16 cellular contexts compared by ENCODE assay signal in genomic region chr16:12639044-12639443, GRCh38.
DNase-seq lines count a peak whose midpoint lies in the region; ATAC-seq and TF ChIP-seq lines count a peak whose summit lies in the region.
"Had no signal": no experiment of that assay in that cellular context is flagged by ENCODE, and none has a peak within 500 bp of the region (broad histone marks: within the 10 kb centered on the region; RNA-seq: fewer than 3 reads in every experiment).

No MANE protein-coding gene starts in this region.

- no peak overlapping the region for H3K4me3 ChIP-seq in breast epithelium
- H3K4me3 ChIP-seq: thoracic aorta had no signal

- peaks cover 0 to under 1% of the 10 kb centered on the region in 2 donors for H3K27me3 ChIP-seq in breast epithelium
- no peaks in the 10 kb centered on the region for H3K27me3 ChIP-seq in foreskin keratinocyte

- no peaks in the 10 kb centered on the region for H3K27me3 Mint-ChIP-seq in MCF 10A (ENCODE audit: insufficient read depth, unreplicated experiment)

- DNase-seq in MCF 10A (ENCODE audit: unreplicated experiment) = peak; percentile 19
- no peak for DNase-seq in breast epithelium (ENCODE audit: low spot score in 2 of 2)
- peak; percentile 12 to 15 for DNase-seq in SW 1271 (lab: John Stamatoyannopoulos, UW)
- DNase-seq in foreskin keratinocyte = peak; percentile 56 to 67
- no peak for DNase-seq in stimulated activated CD4-positive, alpha-beta T cell treated with anti-CD3 and anti-CD28 coated beads, Interleukin-4, amount 100 ng/mL, for 24 hours
- DNase-seq: activated CD4-positive, alpha-beta T cell treated with anti-CD3 and anti-CD28 coated beads, Interleukin-2, amount 10 ng/mL, durations not matched to agents 7 days and 5 days; endodermal cell; NCI-H2227 treated with DMSO at 0.1 percent for 48 hours; T-helper 1 cell had no signal

- H3K36me3 ChIP-seq in breast epithelium = no peaks in the 10 kb centered on the region
- H3K36me3 ChIP-seq: neutrophil, thoracic aorta had no signal

- no peak overlapping the region for H3K27ac Mint-ChIP-seq in MCF 10A (ENCODE audit: low read depth, unreplicated experiment)
- H3K27ac Mint-ChIP-seq: activated CD4-positive, alpha-beta T cell treated with anti-CD3 and anti-CD28 coated beads, Interleukin-2, amount 10 ng/mL, durations not matched to agents 7 days and 5 days; brain; endodermal cell had no signal

- H3K27ac ChIP-seq in breast epithelium (no peak overlapping the region), foreskin keratinocyte (no peak overlapping the region)
- H3K27ac ChIP-seq: HL-60, neutrophil, thoracic aorta had no signal

- no TSS peak for BruUV-seq in MCF 10A (replicated peaks; lab: Mats Ljungman, UMichigan)

- H3K9me3 Mint-ChIP-seq in MCF 10A (ENCODE audit: unreplicated experiment) = peaks cover 9% of the 10 kb centered on the region

- TF ChIP-seq CTCF in MCF 10A (IDR thresholded peaks at IDR 0.05; ENCODE audit: unreplicated experiment) (no peak), breast epithelium (IDR thresholded peaks at IDR 0.05) (no peak), foreskin keratinocyte (conservative IDR thresholded peaks at IDR 0.05) (no peak)

- CTCF ChIA-PET in MCF 10A (lab: Yijun Ruan, JAX) = no interaction called here

- H3K4me1 ChIP-seq in breast epithelium (no peaks in the 10 kb centered on the region), foreskin keratinocyte (no peaks in the 10 kb centered on the region)

- TF ChIP-seq POLR2A in breast epithelium (IDR thresholded peaks at IDR 0.05) = no peak

- H3K4me1 Mint-ChIP-seq in MCF 10A (ENCODE audit: insufficient read depth, unreplicated experiment) = no peaks in the 10 kb centered on the region
- H3K4me1 Mint-ChIP-seq: activated CD4-positive, alpha-beta T cell treated with anti-CD3 and anti-CD28 coated beads, Interleukin-2, amount 10 ng/mL, durations not matched to agents 7 days and 5 days; brain; endodermal cell had no signal

- no peak overlapping the region for H3K4me3 Mint-ChIP-seq in MCF 10A (ENCODE audit: unreplicated experiment)
- H3K4me3 Mint-ChIP-seq: activated CD4-positive, alpha-beta T cell treated with anti-CD3 and anti-CD28 coated beads, Interleukin-2, amount 10 ng/mL, durations not matched to agents 7 days and 5 days; brain; endodermal cell had no signal

- H3K36me3 Mint-ChIP-seq in MCF 10A (ENCODE audit: insufficient read depth, unreplicated experiment) = no peaks in the 10 kb centered on the region
- H3K36me3 Mint-ChIP-seq: brain had no signal

- intact Hi-C loops in MCF 10A (cut with micrococcal nuclease) (no loop called here), breast epithelium (cut with DNase I; ENCODE audit: low total_unique reads) (no loop called here)

- POLR2A ChIA-PET in MCF 10A (lab: Yijun Ruan, JAX) = no interaction called here

- ATAC-seq in foreskin keratinocyte = peak; percentile 35
- ATAC-seq in GM21390 (IDR thresholded peaks at IDR 0.05; ENCODE audit: unreplicated experiment) = no peak
- ATAC-seq in GM21576 (IDR thresholded peaks at IDR 0.05; ENCODE audit: unreplicated experiment) = no peak
- no peak for ATAC-seq in GM21528 (IDR thresholded peaks at IDR 0.05; ENCODE audit: low FRiP score, unreplicated experiment)

- H3K9me3 ChIP-seq in breast epithelium = peaks cover 0 to 4% of the 10 kb centered on the region in 2 donors
- H3K9me3 ChIP-seq: neutrophil, thoracic aorta had no signal

Comparison
In these comparisons a context has a peak if more than half of its experiments do, and no peak if none do; other contexts are left out.
1. DNase-seq: peak in MCF 10A (single experiment), SW 1271 (2 of 2) and foreskin keratinocyte (2 of 2); none in breast epithelium (0 of 2) and stimulated activated CD4-positive, alpha-beta T cell treated with anti-CD3 and anti-CD28 coated beads, Interleukin-4, amount 100 ng/mL, for 24 hours (single experiment).